10 cellular contexts compared by ENCODE assay signal in the genomic region with DNA sequence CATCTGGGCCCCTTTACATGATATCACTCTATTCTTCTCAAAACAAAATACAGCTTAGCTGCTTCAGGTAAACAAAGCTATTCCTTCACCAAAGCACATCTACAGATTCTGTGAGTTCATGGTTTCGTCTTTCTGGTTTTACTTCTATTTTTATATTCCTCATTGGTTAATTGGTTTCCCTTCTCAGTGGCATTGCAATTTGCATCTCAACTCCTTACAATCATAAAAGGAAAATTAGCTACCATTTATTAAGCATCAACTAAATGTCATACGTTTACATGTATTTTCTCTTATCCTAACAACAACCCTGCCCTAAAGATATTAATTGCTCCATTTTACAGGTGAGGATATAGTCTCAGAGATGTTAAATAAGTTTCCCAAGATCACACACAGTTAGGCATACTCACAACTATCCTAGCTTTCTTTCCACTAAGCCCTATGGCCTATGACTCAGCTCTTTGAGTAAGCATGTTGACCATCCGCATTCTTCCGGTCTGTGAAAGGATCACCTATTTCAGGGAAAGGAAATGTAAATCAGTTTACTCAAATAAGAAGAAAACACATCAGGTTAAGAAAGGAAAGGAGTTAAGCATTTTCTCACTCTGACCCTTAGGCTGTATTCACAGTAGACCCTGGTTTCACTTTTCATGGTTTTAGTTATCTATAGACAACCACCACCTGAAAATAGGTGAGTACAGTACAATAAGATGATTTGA.
DNase-seq lines count a peak whose midpoint lies in the region; ATAC-seq and TF ChIP-seq lines count a peak whose summit lies in the region.
"Had no signal": no experiment of that assay in that cellular context is flagged by ENCODE, and none has a peak within 500 bp of the region (broad histone marks: within the 10 kb centered on the region; RNA-seq: fewer than 3 reads in every experiment).

No MANE protein-coding gene starts in this region.

- no peaks in the 10 kb centered on the region for H3K27me3 ChIP-seq in MM.1S (replicated peaks; ENCODE audit: insufficient read depth, low read length)
- H3K27me3 ChIP-seq: esophagus squamous epithelium had no signal

- no peak overlapping the region for H3K4me3 ChIP-seq in MM.1S (ENCODE audit: low read length)
- H3K4me3 ChIP-seq: esophagus squamous epithelium had no signal

- ATAC-seq in GM18861 (IDR thresholded peaks at IDR 0.05; ENCODE audit: unreplicated experiment) (peak; percentile 72), HG02678 (IDR thresholded peaks at IDR 0.05; ENCODE audit: unreplicated experiment) (peak; percentile 83), SK-N-SH treated with all-trans-retinoic acid at 6 μM for 48 hours (no peak)

- TF ChIP-seq CTCF in MM.1S (IDR thresholded peaks at IDR 0.05; ENCODE audit: low read length): no peak

- no peak overlapping the region for H2AFZ ChIP-seq in MM.1S (ENCODE audit: low read length)

- peaks cover 10% of the 10 kb centered on the region for H3F3A ChIP-seq in MM.1S (ENCODE audit: insufficient read depth, low read length)

- H3K4me2 ChIP-seq in MM.1S (ENCODE audit: low read depth, low read length): peak overlapping the region; percentile 58

- peak overlapping the region; percentile 59 for H3K27ac ChIP-seq in MM.1S (ENCODE audit: low read length)
- H3K27ac ChIP-seq: esophagus squamous epithelium had no signal

- H3K9me3 ChIP-seq in MM.1S (replicated peaks; ENCODE audit: insufficient read depth, low read length): no peaks in the 10 kb centered on the region
- H3K9me3 ChIP-seq: esophagus squamous epithelium had no signal

- H3K9ac ChIP-seq in MM.1S (ENCODE audit: low read length): no peak overlapping the region

- DNase-seq in MM.1S (peak; percentile 70), kidney glomerular epithelial cell (lab: John Stamatoyannopoulos, UW) (peak; percentile 22), NCI-H82 (lab: John Stamatoyannopoulos, UW) (no peak), NCI-H69 (lab: John Stamatoyannopoulos, UW) (no peak)
- no peak for DNase-seq in stimulated activated CD4-positive, alpha-beta T cell treated with anti-CD3 and anti-CD28 coated beads, Interleukin-12 subunit alpha, Interleukin-12 subunit beta, amount 100 ng/mL, for 4 hours
- DNase-seq: esophagus squamous epithelium, T1000 had no signal

- H3K9me2 ChIP-seq in MM.1S (replicated peaks; ENCODE audit: insufficient read depth, low read length): no peaks in the 10 kb centered on the region

- no peaks in the 10 kb centered on the region for H3K79me2 ChIP-seq in MM.1S (ENCODE audit: low read length)

- H3K4me1 ChIP-seq in MM.1S (ENCODE audit: low read length): peaks cover 12% of the 10 kb centered on the region
- H3K4me1 ChIP-seq: esophagus squamous epithelium had no signal

- no peaks in the 10 kb centered on the region for H4K20me1 ChIP-seq in MM.1S (ENCODE audit: insufficient read depth, low read length)

- H3K36me3 ChIP-seq in MM.1S (replicated peaks; ENCODE audit: insufficient read depth, low read length): no peaks in the 10 kb centered on the region
- H3K36me3 ChIP-seq: esophagus squamous epithelium had no signal

TF ChIP-seq in SK-N-SH treated with all-trans-retinoic acid at 6 μM for 48 hours, 23 proteins besides CTCF, POLR2A, EP300 and RAD21:
- TF ChIP-seq ZNF8 (CRISPR knock-in tag; IDR thresholded peaks at IDR 0.05) (no peak), RARB (CRISPR knock-in tag; IDR thresholded peaks at IDR 0.05) (no peak), ZNF565 (CRISPR knock-in tag; conservative IDR thresholded peaks at IDR 0.05; ENCODE audit: low read depth) (no peak), PPARA (CRISPR knock-in tag; IDR thresholded peaks at IDR 0.05; ENCODE audit: borderline replicate concordance) (no peak), GLIS3 (CRISPR knock-in tag; IDR thresholded peaks at IDR 0.05) (no peak), TSHZ2 (CRISPR knock-in tag; IDR thresholded peaks at IDR 0.05) (no peak), ZNF70 (CRISPR knock-in tag; IDR thresholded peaks at IDR 0.05) (no peak), CSRNP3 (CRISPR knock-in tag; IDR thresholded peaks at IDR 0.05) (no peak), TOX (CRISPR knock-in tag; IDR thresholded peaks at IDR 0.05; ENCODE audit: borderline replicate concordance) (no peak), SNAI2 (CRISPR knock-in tag; IDR thresholded peaks at IDR 0.05) (no peak), ARNTL (CRISPR knock-in tag; IDR thresholded peaks at IDR 0.05; ENCODE audit: borderline replicate concordance, low read depth) (no peak), POU6F1 (CRISPR knock-in tag; IDR thresholded peaks at IDR 0.05; ENCODE audit: borderline replicate concordance, low read depth) (no peak), ZFP30 (CRISPR knock-in tag; IDR thresholded peaks at IDR 0.05) (no peak)
- TF ChIP-seq, protein P1, sequence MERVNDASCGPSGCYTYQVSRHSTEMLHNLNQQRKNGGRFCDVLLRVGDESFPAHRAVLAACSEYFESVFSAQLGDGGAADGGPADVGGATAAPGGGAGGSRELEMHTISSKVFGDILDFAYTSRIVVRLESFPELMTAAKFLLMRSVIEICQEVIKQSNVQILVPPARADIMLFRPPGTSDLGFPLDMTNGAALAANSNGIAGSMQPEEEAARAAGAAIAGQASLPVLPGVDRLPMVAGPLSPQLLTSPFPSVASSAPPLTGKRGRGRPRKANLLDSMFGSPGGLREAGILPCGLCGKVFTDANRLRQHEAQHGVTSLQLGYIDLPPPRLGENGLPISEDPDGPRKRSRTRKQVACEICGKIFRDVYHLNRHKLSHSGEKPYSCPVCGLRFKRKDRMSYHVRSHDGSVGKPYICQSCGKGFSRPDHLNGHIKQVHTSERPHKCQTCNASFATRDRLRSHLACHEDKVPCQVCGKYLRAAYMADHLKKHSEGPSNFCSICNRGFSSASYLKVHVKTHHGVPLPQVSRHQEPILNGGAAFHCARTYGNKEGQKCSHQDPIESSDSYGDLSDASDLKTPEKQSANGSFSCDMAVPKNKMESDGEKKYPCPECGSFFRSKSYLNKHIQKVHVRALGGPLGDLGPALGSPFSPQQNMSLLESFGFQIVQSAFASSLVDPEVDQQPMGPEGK (CRISPR knock-in tag; IDR thresholded peaks at IDR 0.05; ENCODE audit: borderline replicate concordance): no peak

Comparison
In these comparisons a context has a peak if more than half of its experiments do, and no peak if none do; other contexts are left out.
1. DNase-seq: peak in MM.1S (single experiment) and kidney glomerular epithelial cell (single experiment); none in NCI-H82 (single experiment), NCI-H69 (single experiment) and stimulated activated CD4-positive, alpha-beta T cell treated with anti-CD3 and anti-CD28 coated beads, Interleukin-12 subunit alpha, Interleukin-12 subunit beta, amount 100 ng/mL, for 4 hours (single experiment).